Comparison of ENCODE assay signal across 8 cellular contexts in the genomic region with DNA sequence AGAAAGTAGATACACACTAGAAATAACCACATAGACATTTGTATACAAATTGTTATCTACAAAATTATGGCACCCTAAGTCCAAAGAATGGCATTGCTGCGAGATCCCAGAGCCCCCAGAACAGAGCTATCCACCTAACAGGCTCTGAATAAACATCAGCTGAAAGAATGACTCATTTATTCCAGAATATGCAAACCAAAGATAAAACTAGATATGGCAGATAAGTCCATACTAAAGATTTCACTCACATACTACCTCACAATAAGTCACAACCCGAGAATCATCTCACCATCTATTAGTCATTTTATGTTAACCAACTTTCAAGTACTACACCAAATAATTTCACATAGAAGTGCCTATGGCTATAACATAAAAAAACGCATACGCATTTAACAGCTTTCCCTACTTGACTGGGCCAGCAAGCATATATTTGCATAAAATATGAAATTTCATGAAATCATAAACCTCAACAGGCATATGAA. TPM values are rescaled to one million over a fixed set of nuclear protein-coding genes. Genes with fewer than 3 reads are reported as not detected.
A peak's percentile ranks its signal among the peaks of the same experiment; 100 is the strongest.
DNase-seq lines count a peak whose midpoint lies in the region; ATAC-seq and TF ChIP-seq lines count a peak whose summit lies in the region.

No MANE protein-coding gene starts in this region.

- H3K9ac ChIP-seq in fibroblast of lung (ENCODE audit: insufficient read depth, low read length), result no peak overlapping the region

- no peak for DNase-seq in CD8-positive, alpha-beta memory T cell
- DNase-seq in OCI-M1 (lab: John Stamatoyannopoulos, UW), result peak; percentile 61
- peak; percentile 57 to 89 for DNase-seq in fibroblast of lung (ENCODE audit: low read depth in 2 of 2)
- no peak for DNase-seq in NCI-H1417 (lab: John Stamatoyannopoulos, UW)
- DNase-seq in NCI-H510A treated with DMSO at 0.1 percent for 48 hours (lab: John Stamatoyannopoulos, UW), result no peak
- no peak for DNase-seq in NOMO-1 (lab: John Stamatoyannopoulos, UW; ENCODE audit: unreplicated experiment in 2 of 2)
- no peak for DNase-seq in retina

- H4K20me1 ChIP-seq in fibroblast of lung (ENCODE audit: control insufficient read depth, extremely low read depth, insufficient read depth, low read length), result no peaks in the 10 kb centered on the region

- H3K27me3 Mint-ChIP-seq in CD8-positive, alpha-beta memory T cell, result no peaks in the 10 kb centered on the region

- H3K27ac ChIP-seq in CD8-positive, alpha-beta memory T cell (ENCODE audit: low read depth, low read length), result peak overlapping the region; percentile 5
- H3K27ac ChIP-seq in fibroblast of lung (ENCODE audit: insufficient read depth, low read length), result peak overlapping the region; percentile 1

- H3K4me1 ChIP-seq in CD8-positive, alpha-beta memory T cell (ENCODE audit: insufficient read depth, low read length), result peaks cover 16% of the 10 kb centered on the region
- H3K4me1 ChIP-seq in fibroblast of lung (ENCODE audit: control insufficient read depth, extremely low read depth, insufficient read depth, low read length), result no peaks in the 10 kb centered on the region

- peaks cover 0 to 46% (median 14%) of the 10 kb centered on the region in 3 donors for H3K36me3 Mint-ChIP-seq in CD8-positive, alpha-beta memory T cell

- ATAC-seq in GM21515 (IDR thresholded peaks at IDR 0.05; ENCODE audit: unreplicated experiment), result peak; percentile 47

- H3K4me2 ChIP-seq in fibroblast of lung (ENCODE audit: extremely low read depth, insufficient read depth, low read length), result no peak overlapping the region

- no peaks in the 10 kb centered on the region for H3K9me3 Mint-ChIP-seq in CD8-positive, alpha-beta memory T cell

- no peak for TF ChIP-seq CTCF in fibroblast of lung (conservative IDR thresholded peaks at IDR 0.05 in 1 of 2, IDR thresholded peaks at IDR 0.05 in 1 of 2; ENCODE audit: low read depth in 1 of 2, low read length in 2 of 2)

- H3K27ac Mint-ChIP-seq in CD8-positive, alpha-beta memory T cell, result peak overlapping the region in 6 of 8 donors; percentile 10 to 57 (median 35)

- H3K36me3 ChIP-seq in CD8-positive, alpha-beta memory T cell (ENCODE audit: insufficient read depth, low read length), result peaks cover under 1% of the 10 kb centered on the region
- peaks cover 1% of the 10 kb centered on the region for H3K36me3 ChIP-seq in fibroblast of lung (ENCODE audit: control insufficient read depth, insufficient read depth, low read length)

- H3K27me3 ChIP-seq in CD8-positive, alpha-beta memory T cell (ENCODE audit: insufficient read depth, low read length, poor library complexity, severe bottlenecking), result no peaks in the 10 kb centered on the region
- no peaks in the 10 kb centered on the region for H3K27me3 ChIP-seq in fibroblast of lung (ENCODE audit: control insufficient read depth, insufficient read depth, low read length)

- H2AFZ ChIP-seq in fibroblast of lung (ENCODE audit: low read length), result no peak overlapping the region

- peaks cover 64 to 83% (median 82%) of the 10 kb centered on the region in 3 donors for H3K4me1 Mint-ChIP-seq in CD8-positive, alpha-beta memory T cell

- H3K4me3 ChIP-seq in CD8-positive, alpha-beta memory T cell (ENCODE audit: low read length), result no peak overlapping the region
- H3K4me3 ChIP-seq in fibroblast of lung (replicated peaks in 1 of 4; ENCODE audit: control extremely low read depth in 1 of 4, insufficient read depth in 1 of 4, low read depth in 3 of 4, low read length in 4 of 4), result peak overlapping the region in 1 of 4 experiments; percentile 9

- peak overlapping the region in 3 of 7 donors; percentile 40 to 56 (median 52) for H3K4me3 Mint-ChIP-seq in CD8-positive, alpha-beta memory T cell

- CTCF ChIA-PET in CD8-positive, alpha-beta memory T cell (lab: Charles Lee), result interaction anchor here (1.5 to 1.7 kb wide), 2 partner anchors 8 to 38 kb away, joined by 4 read pairs; a partner anchor contains a TSS

- POLR2A ChIA-PET in CD8-positive, alpha-beta memory T cell (lab: Charles Lee), result no interaction called here

- H3K9me3 ChIP-seq in CD8-positive, alpha-beta memory T cell (ENCODE audit: low read length), result no peaks in the 10 kb centered on the region
- no peaks in the 10 kb centered on the region for H3K9me3 ChIP-seq in fibroblast of lung (ENCODE audit: control insufficient read depth, insufficient read depth, low read depth, low read length)

- peaks cover 86% of the 10 kb centered on the region for H3K79me2 ChIP-seq in fibroblast of lung (ENCODE audit: control insufficient read depth, insufficient read depth, low read length)

RNA-seq across cellular contexts. Expression of a gene that starts 5.6 kb away (rescaled TPM):
- total RNA-seq in CD8-positive, alpha-beta memory T cell, result 100 to 1,000 TPM in 1 of 2 experiments, 10 to 100 TPM in 1; 87.1 to 104 TPM
- polyA plus RNA-seq in CD8-positive, alpha-beta memory T cell, result 84.9 TPM
- 61.1 and 109 TPM in 2 replicates for total RNA-seq in fibroblast of lung
- 261 and 301 TPM in 2 replicates for polyA plus RNA-seq in fibroblast of lung
- polyA plus RNA-seq in fibroblast of lung (2012), result 173 and 190 TPM in 2 replicates
- 217 and 253 TPM in 2 replicates for polyA minus RNA-seq in fibroblast of lung (ENCODE audit: low replicate concordance)

RNA-seq across cellular contexts. Expression of a gene that starts 38.7 kb away (rescaled TPM):
- 10 to 100 TPM; 33.8 to 46.8 TPM for total RNA-seq in CD8-positive, alpha-beta memory T cell
- polyA plus RNA-seq in CD8-positive, alpha-beta memory T cell, result 6.7 TPM
- total RNA-seq in fibroblast of lung, result 9.5 and 51.5 TPM in 2 replicates
- polyA plus RNA-seq in fibroblast of lung, result 27.0 and 104 TPM in 2 replicates
- 25.8 and 96.6 TPM in 2 replicates for polyA plus RNA-seq in fibroblast of lung (2012)
- polyA minus RNA-seq in fibroblast of lung (ENCODE audit: low replicate concordance), result 6.5 TPM in 1 of 2 replicates, not detected in the other

RNA-seq across cellular contexts. Expression of a gene that starts 53.2 kb away (rescaled TPM):
- total RNA-seq in CD8-positive, alpha-beta memory T cell, result 10 to 100 TPM; 56.4 to 61.3 TPM
- 18.2 TPM for polyA plus RNA-seq in CD8-positive, alpha-beta memory T cell
- total RNA-seq in fibroblast of lung, result 85.3 and 85.5 TPM in 2 replicates
- 58.5 and 69.2 TPM in 2 replicates for polyA plus RNA-seq in fibroblast of lung
- 52.4 and 70.2 TPM in 2 replicates for polyA plus RNA-seq in fibroblast of lung (2012)
- polyA minus RNA-seq in fibroblast of lung (ENCODE audit: low replicate concordance), result 2.1 and 3.3 TPM in 2 replicates

Comparison
In these comparisons a context has a peak if more than half of its experiments do, and no peak if none do; other contexts are left out.
1. DNase-seq: peak in OCI-M1 (single experiment) and fibroblast of lung (2 of 2); none in CD8-positive, alpha-beta memory T cell (0 of 5), NCI-H1417 (0 of 3), NCI-H510A treated with DMSO at 0.1 percent for 48 hours (single experiment), NOMO-1 (0 of 2) and retina (single experiment).